ENCODE assay signal across 8 cellular contexts in genomic region chr6:158518196-158519127, GRCh38. TPM values are rescaled to one million over a fixed set of nuclear protein-coding genes. Genes with fewer than 3 reads are reported as not detected.
DNase-seq lines count a peak whose midpoint lies in the region; ATAC-seq and TF ChIP-seq lines count a peak whose summit lies in the region.

No MANE protein-coding gene starts in this region.

- WGBS in spleen, 5 donors = 6 to 9% (median 7%) methylated on average over 16 to 18 of the region's 18 CpGs

- H3K27me3 ChIP-seq in brain microvascular endothelial cell (replicated peaks) (no peaks in the 10 kb centered on the region), iPS-20b (ENCODE audit: insufficient read depth, low read length) (peaks cover 4% of the 10 kb centered on the region; the same call in 1 of the 2 replicates), spleen (replicated peaks in 1 of 7) (peaks cover 0 to 72% (median 35%) of the 10 kb centered on the region in 7 donors)

- ATAC-seq in HG02798 (IDR thresholded peaks at IDR 0.05; ENCODE audit: poor library complexity, unreplicated experiment) = peak; percentile 74

- H3K27me3 Mint-ChIP-seq in T-helper 1 cell treated with Interleukin-12 subunit alpha and Interleukin-12 subunit beta and Interleukin-4 antibody, amounts not matched to agents 30 μg/mL and 1 μg/mL, for 36 hours (ENCODE audit: low read depth) = peaks cover 16% of the 10 kb centered on the region

- H3K36me3 Mint-ChIP-seq in T-helper 1 cell treated with Interleukin-12 subunit alpha and Interleukin-12 subunit beta and Interleukin-4 antibody, amounts not matched to agents 30 μg/mL and 1 μg/mL, for 36 hours (ENCODE audit: low read depth) = no peaks in the 10 kb centered on the region

- in situ Hi-C loops in GM13976 (cut with MboI; ENCODE audit: low sequenced_read_pairs, unreplicated experiment) (no loop called here), brain microvascular endothelial cell (cut with HindIII; ENCODE audit: low pct_ligation_motif_present, low sequenced_read_pairs) (no loop called here)

- H3K27ac Mint-ChIP-seq in T-helper 1 cell treated with Interleukin-12 subunit alpha and Interleukin-12 subunit beta and Interleukin-4 antibody, amounts not matched to agents 30 μg/mL and 1 μg/mL, for 36 hours = peak overlapping the region; percentile 78

- no peaks in the 10 kb centered on the region for H3K9me3 Mint-ChIP-seq in T-helper 1 cell treated with Interleukin-12 subunit alpha and Interleukin-12 subunit beta and Interleukin-4 antibody, amounts not matched to agents 30 μg/mL and 1 μg/mL, for 36 hours

- H3K27ac ChIP-seq in 22Rv1 (no peak overlapping the region), brain microvascular endothelial cell (no peak overlapping the region), iPS-20b (ENCODE audit: low read length) (no peak overlapping the region), spleen (peak overlapping the region in 2 of 8 donors; percentile 36 to 51)

- TF ChIP-seq POLR2A in spleen (IDR thresholded peaks at IDR 0.05) = no peak

- intact Hi-C loops in spleen (cut with DNase I; ENCODE audit: low total_unique reads) = loop anchor here (10.0 kb wide), 1 partner anchor 294 kb away; no protein-coding TSS in a partner anchor

- H3K4me3 Mint-ChIP-seq in T-helper 1 cell treated with Interleukin-12 subunit alpha and Interleukin-12 subunit beta and Interleukin-4 antibody, amounts not matched to agents 30 μg/mL and 1 μg/mL, for 36 hours = peak overlapping the region; percentile 74

- peak; percentile 83 for TF ChIP-seq CTCF in 22Rv1 (IDR thresholded peaks at IDR 0.05)
- TF ChIP-seq CTCF in GM13976 (IDR thresholded peaks at IDR 0.05; ENCODE audit: borderline replicate concordance, control extremely low read depth, extremely low read depth, insufficient read depth, missing control alignments) = peak; percentile 52
- peak; percentile 81 for TF ChIP-seq CTCF in brain microvascular endothelial cell (IDR thresholded peaks at IDR 0.05; ENCODE audit: low read depth, low read length, missing control alignments)
- peak in 8 of 11 experiments; percentile 12 to 57 (median 47) for TF ChIP-seq CTCF in spleen (IDR thresholded peaks at IDR 0.05 in 8 of 11, conservative IDR thresholded peaks at IDR 0.05 in 3 of 11)

- peak; percentile 80 for DNase-seq in GM13976 (ENCODE audit: low spot score)
- peak; percentile 94 for DNase-seq in NCI-H1105 treated with DMSO at 0.1 percent for 48 hours (lab: John Stamatoyannopoulos, UW)
- peak; percentile 81 for DNase-seq in brain microvascular endothelial cell
- no peak for DNase-seq in spleen

- peak overlapping the region; percentile 74; the same call in 1 of the 2 replicates for H3K9ac ChIP-seq in iPS-20b (ENCODE audit: low read depth, low read length)

- H3K4me3 ChIP-seq in brain microvascular endothelial cell (ENCODE audit: low read depth, low read length) (peak overlapping the region; percentile 42), iPS-20b (ENCODE audit: low read length) (peak overlapping the region; percentile 65), spleen (peak overlapping the region in 5 of 8 donors; percentile 0 to 58 (median 13))

- H3K4me1 ChIP-seq in iPS-20b (ENCODE audit: insufficient read depth, low read length) (peaks cover 6% of the 10 kb centered on the region), spleen (peaks cover 6 to 40% (median 17%) of the 10 kb centered on the region in 6 donors)

- no peaks in the 10 kb centered on the region for H3K9me3 ChIP-seq in iPS-20b (ENCODE audit: insufficient read depth, low read depth, low read length)
- H3K9me3 ChIP-seq in spleen = no peaks in the 10 kb centered on the region

- H3K4me1 Mint-ChIP-seq in T-helper 1 cell treated with Interleukin-12 subunit alpha and Interleukin-12 subunit beta and Interleukin-4 antibody, amounts not matched to agents 30 μg/mL and 1 μg/mL, for 36 hours (ENCODE audit: low read depth) = peaks cover 31% of the 10 kb centered on the region

- no peaks in the 10 kb centered on the region for H3K36me3 ChIP-seq in brain microvascular endothelial cell (replicated peaks)
- H3K36me3 ChIP-seq in iPS-20b (ENCODE audit: insufficient read depth, low read depth, low read length) = no peaks in the 10 kb centered on the region
- H3K36me3 ChIP-seq in spleen = no peaks in the 10 kb centered on the region

RNA-seq across cellular contexts. Expression of gene TMEM181, which starts 41.4 kb away (rescaled TPM):
- 10 to 100 TPM; 19.9 to 39.4 (median 25.7) TPM for total RNA-seq in spleen
- 10 to 100 TPM in 1 of 3 donors, 1 to 10 TPM in 2; 7.0 to 10.9 (median 8.3) TPM for polyA plus RNA-seq in spleen

Comparison
In these comparisons a context has a peak if more than half of its experiments do, and no peak if none do; other contexts are left out.
1. H3K4me3 ChIP-seq: peak in every context shown above with its lines; median percentile 65 in iPS-20b; 42 in brain microvascular endothelial cell; 13 in spleen.